In the genomic region with DNA sequence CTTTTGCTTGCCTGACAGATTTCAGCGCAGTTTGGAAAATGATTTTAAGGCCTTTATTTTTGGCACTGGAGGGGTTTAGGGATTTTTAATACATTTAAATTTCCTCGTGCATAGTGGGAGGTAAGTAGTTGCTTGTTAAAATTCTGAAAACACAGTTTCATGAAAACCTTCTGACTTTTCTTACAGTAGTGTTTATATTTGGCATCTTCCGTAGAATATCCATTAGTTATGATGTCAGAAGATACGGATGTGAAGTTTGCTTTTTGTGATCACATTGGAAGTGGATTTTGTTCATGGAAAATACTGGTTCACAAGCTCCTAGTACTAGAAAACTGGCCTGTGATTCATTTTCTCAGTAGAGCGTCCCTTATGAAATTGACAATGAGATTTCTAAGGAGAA, we compare ENCODE assay signal across 8 cellular contexts. TPM values are rescaled to one million over a fixed set of nuclear protein-coding genes. Genes with fewer than 3 reads are reported as not detected.
A peak's percentile ranks its signal among the peaks of the same experiment; 100 is the strongest.
DNase-seq lines count a peak whose midpoint lies in the region; ATAC-seq and TF ChIP-seq lines count a peak whose summit lies in the region.

No MANE protein-coding gene starts in this region.

- H3K9me3 ChIP-seq in SK-N-MC (ENCODE audit: low read depth, low read length) (no peaks in the 10 kb centered on the region), gastrocnemius medialis (no peaks in the 10 kb centered on the region)

- H3K27ac ChIP-seq in SK-N-MC (no peak overlapping the region), gastrocnemius medialis (peak overlapping the region in 3 of 4 donors; percentile 92 to 98 (median 94))

- in situ Hi-C loops in gastrocnemius medialis (cut with MboI; ENCODE audit: low sequenced_read_pairs in 4 of 4), result loop anchor here in 1 of 4 donors (25.0 kb wide), 1 partner anchor 723 kb away; no protein-coding TSS in a partner anchor

- intact Hi-C loops in gastrocnemius medialis (cut with DNase I; ENCODE audit: low total_unique reads), result loop anchor here (5.0 kb wide), 1 partner anchor 683 kb away; the partner anchor contains the start of gene PRDX6

- no peak for ATAC-seq in gastrocnemius medialis
- ATAC-seq in HG02852 (IDR thresholded peaks at IDR 0.05; ENCODE audit: unreplicated experiment), result no peak

- H3K36me3 ChIP-seq in SK-N-MC (ENCODE audit: insufficient read depth, low read length) (no peaks in the 10 kb centered on the region), gastrocnemius medialis (no peaks in the 10 kb centered on the region)

- no peak for TF ChIP-seq CTCF in GM12864 (IDR thresholded peaks at IDR 0.05; ENCODE audit: low read depth, low read length, missing control alignments)
- no peak for TF ChIP-seq CTCF in fibroblast of pulmonary artery (IDR thresholded peaks at IDR 0.05; ENCODE audit: low read length, missing control alignments)
- TF ChIP-seq CTCF in gastrocnemius medialis (IDR thresholded peaks at IDR 0.05 in 4 of 5, conservative IDR thresholded peaks at IDR 0.05 in 1 of 5), result no peak

- H3K27me3 ChIP-seq in gastrocnemius medialis, result no peaks in the 10 kb centered on the region

- H3K4me3 ChIP-seq in GM12864 (ENCODE audit: low read depth, low read length), result peak overlapping the region; percentile 90
- peak overlapping the region; percentile 93 for H3K4me3 ChIP-seq in SK-N-MC
- H3K4me3 ChIP-seq in fibroblast of pulmonary artery (replicated peaks; ENCODE audit: low read depth, low read length), result peak overlapping the region; percentile 83
- peak overlapping the region in 3 of 4 donors; percentile 90 to 100 (median 95) for H3K4me3 ChIP-seq in gastrocnemius medialis

- H3K9ac ChIP-seq in SK-N-MC (ENCODE audit: insufficient read length), result peak overlapping the region; percentile 85

- TF ChIP-seq POLR2A in gastrocnemius medialis (IDR thresholded peaks at IDR 0.05), result no peak

- DNase-seq in GM12864 (ENCODE audit: low read depth) (no peak), SK-N-MC (ENCODE audit: low read depth, low spot score) (no peak), fibroblast of pulmonary artery (ENCODE audit: low read depth) (no peak), gastrocnemius medialis (no peak), anterior cingulate cortex (lab: John Stamatoyannopoulos, UW) (no peak), superior temporal gyrus (ENCODE audit: extremely low spot score) (no peak)
- DNase-seq in activated CD4-positive, CD25-positive, alpha-beta regulatory T cell treated with anti-CD3 and anti-CD28 coated beads, Interleukin-2, amount 50 U/mL, for 72 hours, result no peak

- H3K4me1 ChIP-seq in gastrocnemius medialis, result peaks cover 3 to 11% of the 10 kb centered on the region in 2 donors

RNA-seq across cellular contexts. Expression of gene RABGAP1L, which starts 1.3 kb away (rescaled TPM):
- 10 to 100 TPM in 3 of 4 donors, 1 to 10 TPM in 1; 8.8 to 22.2 (median 14.9) TPM for total RNA-seq in gastrocnemius medialis
